17 cellular contexts compared by ENCODE assay signal in genomic region chr6:113610377-113610988, GRCh38.
DNase-seq lines count a peak whose midpoint lies in the region; ATAC-seq and TF ChIP-seq lines count a peak whose summit lies in the region.
"Had no signal": no experiment of that assay in that cellular context is flagged by ENCODE, and none has a peak within 500 bp of the region (broad histone marks: within the 10 kb centered on the region; RNA-seq: fewer than 3 reads in every experiment).

No MANE protein-coding gene starts in this region.

- H4K20me1 ChIP-seq in hepatocyte (ENCODE audit: insufficient read depth, poor library complexity, severe bottlenecking): no peaks in the 10 kb centered on the region

- no peak overlapping the region for H4K91ac ChIP-seq in neuronal stem cell (ENCODE audit: low read depth, low read length, poor library complexity)

- H3K79me2 ChIP-seq in hepatocyte: no peaks in the 10 kb centered on the region

- no peak overlapping the region for H3K14ac ChIP-seq in neuronal stem cell (ENCODE audit: low read length)

- peaks cover 13% of the 10 kb centered on the region for H3K4me1 ChIP-seq in hepatocyte (ENCODE audit: insufficient read depth)
- H3K4me1 ChIP-seq in neuronal stem cell (ENCODE audit: control insufficient read depth in 2 of 2, insufficient read depth in 1 of 2, low read depth in 1 of 2, low read length in 2 of 2): peaks cover 0 to 4% of the 10 kb centered on the region in 2 donors
- H3K4me1 ChIP-seq in adrenal gland (replicated peaks in 1 of 2): no peaks in the 10 kb centered on the region

- H3K23ac ChIP-seq in neuronal stem cell (ENCODE audit: low read depth, low read length, poor library complexity): no peak overlapping the region

- H3K4me2 ChIP-seq in hepatocyte (no peak overlapping the region), neuronal stem cell (ENCODE audit: insufficient read depth, low read length, poor library complexity, severe bottlenecking) (no peak overlapping the region)

- H3K9ac ChIP-seq in neuronal stem cell (ENCODE audit: low read depth, low read length, poor library complexity): no peak overlapping the region

- no peak overlapping the region for H2BK5ac ChIP-seq in neuronal stem cell (ENCODE audit: low read length)

- no peaks in the 10 kb centered on the region for H3K36me3 ChIP-seq in hepatocyte (replicated peaks; ENCODE audit: insufficient read depth, low read depth)
- no peaks in the 10 kb centered on the region for H3K36me3 ChIP-seq in neuronal stem cell (replicated peaks in 1 of 2; ENCODE audit: control insufficient read depth in 2 of 2, insufficient read depth in 2 of 2, low read length in 2 of 2)
- no peaks in the 10 kb centered on the region for H3K36me3 ChIP-seq in adrenal gland (replicated peaks in 1 of 2)
- H3K36me3 ChIP-seq: MG63 had no signal

- H2BK15ac ChIP-seq in neuronal stem cell (ENCODE audit: low read length): no peak overlapping the region

- TF ChIP-seq POLR2A in adrenal gland (IDR thresholded peaks at IDR 0.05): no peak

- H2AK5ac ChIP-seq in neuronal stem cell (ENCODE audit: low read depth, low read length): no peak overlapping the region

- no peak overlapping the region for H4K8ac ChIP-seq in neuronal stem cell (ENCODE audit: low read depth, low read length)

- in situ Hi-C loops in G401 (cut with HindIII; ENCODE audit: low sequenced_read_pairs): no loop called here

- H3K9me2 ChIP-seq in hepatocyte (replicated peaks; ENCODE audit: insufficient read depth): no peaks in the 10 kb centered on the region

- no peak overlapping the region for H3K18ac ChIP-seq in neuronal stem cell (ENCODE audit: low read length)

- no peaks in the 10 kb centered on the region for H3K27me3 ChIP-seq in hepatocyte
- no peaks in the 10 kb centered on the region for H3K27me3 ChIP-seq in neuronal stem cell (ENCODE audit: control insufficient read depth in 3 of 3, insufficient read depth in 3 of 3, low read depth in 1 of 3, low read length in 3 of 3)
- no peaks in the 10 kb centered on the region for H3K27me3 ChIP-seq in adrenal gland
- H3K27me3 ChIP-seq: MG63 had no signal

- H3K9me3 ChIP-seq in hepatocyte (ENCODE audit: low read depth) (no peaks in the 10 kb centered on the region), neuronal stem cell (replicated peaks in 1 of 2; ENCODE audit: control insufficient read depth in 2 of 2, insufficient read depth in 1 of 2, low read depth in 1 of 2, low read length in 2 of 2) (peaks cover 0 to 6% of the 10 kb centered on the region in 2 donors), adrenal gland (replicated peaks in 1 of 3) (no peaks in the 10 kb centered on the region)
- H3K9me3 ChIP-seq: MG63 had no signal

- no peaks in the 10 kb centered on the region for H3K79me1 ChIP-seq in neuronal stem cell (ENCODE audit: low read depth, low read length)

- intact Hi-C loops in adrenal gland (cut with DNase I): no loop called here

- TF ChIP-seq CTCF in hepatocyte (IDR thresholded peaks at IDR 0.05; ENCODE audit: poor library complexity): no peak
- TF ChIP-seq CTCF in adrenal gland (IDR thresholded peaks at IDR 0.05): no peak

- peak overlapping the region; percentile 26 for H3K27ac ChIP-seq in hepatocyte
- no peak overlapping the region for H3K27ac ChIP-seq in neuronal stem cell (replicated peaks; ENCODE audit: low read length)
- no peak overlapping the region for H3K27ac ChIP-seq in adrenal gland

- no peak overlapping the region for H2BK120ac ChIP-seq in neuronal stem cell (ENCODE audit: low read depth, low read length)

- no peak for ATAC-seq in HG02981 (IDR thresholded peaks at IDR 0.05; ENCODE audit: unreplicated experiment)
- ATAC-seq: K562, Right ventricle myocardium inferior had no signal

- DNase-seq in G401 (ENCODE audit: low spot score): peak; percentile 43
- peak; percentile 43 for DNase-seq in amniotic epithelial cell (ENCODE audit: low read depth)
- no peak for DNase-seq in hepatocyte (ENCODE audit: low spot score)
- no peak for DNase-seq in neuronal stem cell (ENCODE audit: low spot score)
- no peak for DNase-seq in adrenal gland
- DNase-seq in AG20443 (ENCODE audit: low spot score): no peak
- no peak for DNase-seq in HuH-7.5 (ENCODE audit: low spot score)
- DNase-seq: GF-D8, H7, HFFc6, MG63, NCI-H1417, NCI-H187, OCI-M1 had no signal

- 61% methylated on average over 4 of the region's 4 CpGs for WGBS in hepatocyte (ENCODE audit: low lambda C conversion rate, missing lambda C conversion rate)
- no CpG with 5 or more reads among the region's 4 CpGs for WGBS in neuronal stem cell (ENCODE audit: extremely low coverage in 2 of 2, insufficient read length in 2 of 2, insufficient replicate concordance in 1 of 2), 2 donors
- 62 to 78% (median 71%) methylated on average over 4 of the region's 4 CpGs for WGBS in adrenal gland, 4 donors

- no peak overlapping the region for H2BK12ac ChIP-seq in neuronal stem cell (ENCODE audit: low read length)

- H3K4me3 ChIP-seq in hepatocyte (no peak overlapping the region), neuronal stem cell (ENCODE audit: low read length in 2 of 2) (no peak overlapping the region), adrenal gland (no peak overlapping the region)
- H3K4me3 ChIP-seq: K562, MG63 had no signal

- H2AFZ ChIP-seq in hepatocyte (no peak overlapping the region), neuronal stem cell (ENCODE audit: low read length) (peak overlapping the region; percentile 46)

- H3K4ac ChIP-seq in neuronal stem cell (ENCODE audit: low read length): no peak overlapping the region

Comparison
In these comparisons a context has a peak if more than half of its experiments do, and no peak if none do; other contexts are left out.
1. DNase-seq: peak in G401 (single experiment) and amniotic epithelial cell (single experiment); none in hepatocyte (single experiment), neuronal stem cell (single experiment), adrenal gland (0 of 7), AG20443 (single experiment) and HuH-7.5 (single experiment).